Comparison of ENCODE assay signal across 31 cellular contexts in genomic region chr2:202261531-202261930, GRCh38. TPM values are rescaled to one million over a fixed set of nuclear protein-coding genes. Genes with fewer than 3 reads are reported as not detected.
DNase-seq lines count a peak whose midpoint lies in the region; FAIRE-seq and TF ChIP-seq lines count a peak whose summit lies in the region.
"Had no signal": no experiment of that assay in that cellular context is flagged by ENCODE, and none has a peak within 500 bp of the region (broad histone marks: within the 10 kb centered on the region; RNA-seq: fewer than 3 reads in every experiment).

No MANE protein-coding gene starts in this region.

- H3K4me1 Mint-ChIP-seq in astrocyte (ENCODE audit: low read depth, unreplicated experiment) = no peaks in the 10 kb centered on the region
- H3K4me1 Mint-ChIP-seq: nephron; stimulated activated memory B cell treated with anti-CD40 and anti-IgM and Interleukin-4, amounts not matched to agents 10 μg/mL and 1 μg/mL and 100 μg/mL, for 72 hours had no signal

- in situ Hi-C loops in GM23248 (cut with MboI) = no loop called here

- H3K4me2 ChIP-seq in GM23248 (ENCODE audit: unreplicated experiment) (peak overlapping the region; percentile 1), astrocyte (ENCODE audit: low read length) (no peak overlapping the region)
- H3K4me2 ChIP-seq: BLaER1 treated with 17β-estradiol and CSF1 and Interleukin-3, amounts not matched to agents 10 nM and 100 nM had no signal

- no peak overlapping the region for H3K27ac Mint-ChIP-seq in astrocyte (ENCODE audit: unreplicated experiment)
- H3K27ac Mint-ChIP-seq: activated CD8-positive, alpha-beta T cell treated with anti-CD3 and anti-CD28 coated beads, Interleukin-2, amount 10 ng/mL, durations not matched to agents 7 days and 5 days; activated naive CD4-positive, alpha-beta T cell treated with anti-CD3 and anti-CD28 coated beads, Interleukin-2, amount 50 U/mL, for 24 hours; nephron; stimulated activated memory B cell treated with anti-CD40 and anti-IgM and Interleukin-4, amounts not matched to agents 10 μg/mL and 1 μg/mL and 100 μg/mL, for 72 hours had no signal

- no peaks in the 10 kb centered on the region for H3K9me2 ChIP-seq in GM23248 (ENCODE audit: insufficient read depth)

- no peaks in the 10 kb centered on the region for H3K4me1 ChIP-seq in GM23248 (ENCODE audit: insufficient read depth)
- H3K4me1 ChIP-seq in astrocyte (ENCODE audit: insufficient read depth, low read length) = no peaks in the 10 kb centered on the region
- H3K4me1 ChIP-seq: colonic mucosa, SJSA1 had no signal

- TF ChIP-seq CTCF in astrocyte (IDR thresholded peaks at IDR 0.05; ENCODE audit: insufficient read depth, low read depth, low read length) (no peak), fibroblast of villous mesenchyme (IDR thresholded peaks at IDR 0.05; ENCODE audit: insufficient read depth, low read depth, low read length) (no peak)

- H3K9me3 ChIP-seq in GM23248 (ENCODE audit: low read depth) (no peaks in the 10 kb centered on the region), astrocyte (ENCODE audit: insufficient read depth, low read depth, low read length) (no peaks in the 10 kb centered on the region)
- H3K9me3 ChIP-seq: BLaER1 treated with 17β-estradiol and CSF1 and Interleukin-3, amounts not matched to agents 10 nM and 100 nM; colonic mucosa; SJSA1; transverse colon had no signal

- H4K20me1 ChIP-seq in GM23248 (ENCODE audit: insufficient read depth) = no peaks in the 10 kb centered on the region; the same call in 1 of the 2 replicates
- H4K20me1 ChIP-seq in astrocyte (ENCODE audit: insufficient read depth, low read length) = peaks cover 9% of the 10 kb centered on the region

- H3K4me3 ChIP-seq in GM23248 = no peak overlapping the region
- no peak overlapping the region for H3K4me3 ChIP-seq in astrocyte (ENCODE audit: insufficient read depth, low read depth, low read length)
- no peak overlapping the region for H3K4me3 ChIP-seq in fibroblast of villous mesenchyme (ENCODE audit: low read depth, low read length)
- H3K4me3 ChIP-seq: BLaER1 treated with 17β-estradiol and CSF1 and Interleukin-3, amounts not matched to agents 10 nM and 100 nM; colonic mucosa; SJSA1; transverse colon had no signal

- H3K27me3 ChIP-seq in GM23248 (replicated peaks; ENCODE audit: insufficient read depth) (no peaks in the 10 kb centered on the region), astrocyte (ENCODE audit: insufficient read depth, low read length) (no peaks in the 10 kb centered on the region)
- H3K27me3 ChIP-seq: BLaER1 treated with 17β-estradiol and CSF1 and Interleukin-3, amounts not matched to agents 10 nM and 100 nM; colonic mucosa; SJSA1; transverse colon had no signal

- no peaks in the 10 kb centered on the region for H3K9me3 Mint-ChIP-seq in astrocyte (ENCODE audit: unreplicated experiment)
- H3K9me3 Mint-ChIP-seq: activated naive CD4-positive, alpha-beta T cell treated with anti-CD3 and anti-CD28 coated beads, Interleukin-2, amount 50 U/mL, for 24 hours; nephron; stimulated activated memory B cell treated with anti-CD40 and anti-IgM and Interleukin-4, amounts not matched to agents 10 μg/mL and 1 μg/mL and 100 μg/mL, for 72 hours had no signal

- H3K27ac ChIP-seq in GM23248 = no peak overlapping the region
- no peak overlapping the region for H3K27ac ChIP-seq in astrocyte (ENCODE audit: low read depth, low read length)
- H3K27ac ChIP-seq: BLaER1 treated with 17β-estradiol and CSF1 and Interleukin-3, amounts not matched to agents 10 nM and 100 nM; colonic mucosa; SJSA1; transverse colon; VCaP had no signal

- H3K36me3 ChIP-seq in GM23248 (ENCODE audit: low read depth) (no peaks in the 10 kb centered on the region), astrocyte (ENCODE audit: insufficient read depth, low read length) (no peaks in the 10 kb centered on the region)
- H3K36me3 ChIP-seq: BLaER1 treated with 17β-estradiol and CSF1 and Interleukin-3, amounts not matched to agents 10 nM and 100 nM; colonic mucosa; transverse colon had no signal

- no peaks in the 10 kb centered on the region for H3K36me3 Mint-ChIP-seq in astrocyte (ENCODE audit: low read depth, unreplicated experiment)
- H3K36me3 Mint-ChIP-seq: activated naive CD4-positive, alpha-beta T cell treated with anti-CD3 and anti-CD28 coated beads, Interleukin-2, amount 50 U/mL, for 24 hours; stimulated activated memory B cell treated with anti-CD40 and anti-IgM and Interleukin-4, amounts not matched to agents 10 μg/mL and 1 μg/mL and 100 μg/mL, for 72 hours had no signal

- H3K79me2 ChIP-seq in GM23248 (ENCODE audit: insufficient read depth) = peaks cover 9% of the 10 kb centered on the region
- H3K79me2 ChIP-seq in astrocyte (ENCODE audit: insufficient read depth, low read length) = peaks cover 11% of the 10 kb centered on the region

- no peak for FAIRE-seq in astrocyte (lab: Jason Lieb, UNC)
- FAIRE-seq: G401.6 had no signal

- DNase-seq in AG08396 (ENCODE audit: low spot score) = peak; percentile 14
- DNase-seq in GM23248 = peak; percentile 72
- peak; percentile 25 for DNase-seq in astrocyte (ENCODE audit: low read depth)
- peak; percentile 45 for DNase-seq in fibroblast of villous mesenchyme (ENCODE audit: low read depth)
- DNase-seq in occipital lobe (lab: John Stamatoyannopoulos, UW) = no peak
- DNase-seq in activated CD4-positive, CD25-positive, alpha-beta regulatory T cell (lab: John Stamatoyannopoulos, UW) = no peak
- no peak for DNase-seq in SIG-M5 (lab: John Stamatoyannopoulos, UW)
- DNase-seq in NCI-H146 (lab: John Stamatoyannopoulos, UW) = no peak
- DNase-seq: activated CD4-positive, alpha-beta T cell treated with anti-CD3 and anti-CD28 coated beads for 4 hours; activated CD8-positive, alpha-beta T cell treated with anti-CD3 and anti-CD28 coated beads, Interleukin-2, amount 10 ng/mL, durations not matched to agents 7 days and 5 days; amygdala; colonic mucosa; COR-L47; effector memory CD4-positive, alpha-beta T cell; erythroblast; GOT3; hippocampal formation; Kasumi-1; left colon; MV-4-11; NCI-H1436; NCI-H774; T-helper 9 cell; transverse colon had no signal

- H3K4me3 Mint-ChIP-seq in astrocyte (ENCODE audit: unreplicated experiment) = no peak overlapping the region
- H3K4me3 Mint-ChIP-seq: activated CD8-positive, alpha-beta T cell treated with anti-CD3 and anti-CD28 coated beads, Interleukin-2, amount 10 ng/mL, durations not matched to agents 7 days and 5 days; activated naive CD4-positive, alpha-beta T cell treated with anti-CD3 and anti-CD28 coated beads, Interleukin-2, amount 50 U/mL, for 24 hours; stimulated activated memory B cell treated with anti-CD40 and anti-IgM and Interleukin-4, amounts not matched to agents 10 μg/mL and 1 μg/mL and 100 μg/mL, for 72 hours had no signal

- H3K9ac ChIP-seq in GM23248 (no peak overlapping the region), astrocyte (ENCODE audit: low read length) (no peak overlapping the region)
- H3K9ac ChIP-seq: BLaER1 treated with 17β-estradiol and CSF1 and Interleukin-3, amounts not matched to agents 10 nM and 100 nM had no signal

- WGBS in GM23248 (ENCODE audit: low coverage in 1 of 2, low lambda C conversion rate in 2 of 2, missing lambda C conversion rate in 2 of 2), 2 experiments = 53 to 57% methylated on average over 4 of the region's 4 CpGs

- peaks cover 9% of the 10 kb centered on the region; the same call in 1 of the 2 replicates for H3F3A ChIP-seq in GM23248 (ENCODE audit: insufficient read depth)

- H3K27me3 Mint-ChIP-seq in astrocyte (ENCODE audit: low read depth, unreplicated experiment) = no peaks in the 10 kb centered on the region
- H3K27me3 Mint-ChIP-seq: activated naive CD4-positive, alpha-beta T cell treated with anti-CD3 and anti-CD28 coated beads, Interleukin-2, amount 50 U/mL, for 24 hours; stimulated activated memory B cell treated with anti-CD40 and anti-IgM and Interleukin-4, amounts not matched to agents 10 μg/mL and 1 μg/mL and 100 μg/mL, for 72 hours had no signal

- H2AFZ ChIP-seq in GM23248 = peak overlapping the region; percentile 3; the same call in 1 of the 2 replicates
- no peak overlapping the region for H2AFZ ChIP-seq in astrocyte (ENCODE audit: low read depth, low read length)

RNA-seq across cellular contexts. Expression of gene NOP58, which starts 4.0 kb away (rescaled TPM):
- 49.3 and 101 TPM in 2 replicates for total RNA-seq in GM23248 (2014; rRNA removed; shearing (Covaris generic))
- 66.8 and 68.1 TPM in 2 replicates for polyA plus RNA-seq in GM23248 (2016; fragmentation: Nextera tagmentation; extraction: Ambion mirVana)
- total RNA-seq in astrocyte (61.7 and 64.1 TPM in 2 replicates), fibroblast of villous mesenchyme (53.8 and 82.5 TPM in 2 replicates), occipital lobe (68.2 TPM)

RNA-seq across cellular contexts. Expression of gene SUMO1, which starts 23.1 kb away (rescaled TPM):
- total RNA-seq in GM23248 (2014; rRNA removed; shearing (Covaris generic)) = 157 TPM in 2 replicates
- polyA plus RNA-seq in GM23248 (2016; fragmentation: Nextera tagmentation; extraction: Ambion mirVana) = 242 TPM in 2 replicates
- total RNA-seq in astrocyte = 141 and 157 TPM in 2 replicates
- 109 and 167 TPM in 2 replicates for total RNA-seq in fibroblast of villous mesenchyme
- total RNA-seq in occipital lobe = 172 TPM

Comparison
In these comparisons a context has a peak if more than half of its experiments do, and no peak if none do; other contexts are left out.
1. DNase-seq: peak in AG08396 (single experiment), GM23248 (single experiment), astrocyte (single experiment) and fibroblast of villous mesenchyme (single experiment); none in occipital lobe (single experiment), activated CD4-positive, CD25-positive, alpha-beta regulatory T cell (0 of 4), SIG-M5 (single experiment) and NCI-H146 (single experiment).